Comparison of ENCODE assay signal across 8 cellular contexts in the genomic region with DNA sequence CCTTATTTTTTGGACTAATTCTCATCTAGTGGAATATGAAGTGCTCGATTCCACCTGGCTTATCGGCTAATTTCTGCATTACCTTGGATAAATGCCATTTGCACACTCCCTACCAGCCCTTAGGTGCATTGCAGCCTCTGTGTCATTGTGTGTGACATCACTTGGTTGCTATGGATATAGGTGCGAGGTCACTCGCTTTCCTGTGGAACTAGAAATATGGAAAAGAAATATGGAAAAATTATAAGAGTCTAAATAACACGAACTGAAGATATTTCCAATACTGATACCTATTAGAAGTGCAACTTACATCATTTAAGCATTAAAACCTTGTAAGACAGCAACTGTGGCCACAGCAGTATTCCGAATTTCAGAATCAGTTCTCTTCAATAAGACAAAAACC. TPM values are rescaled to one million over a fixed set of nuclear protein-coding genes. Genes with fewer than 3 reads are reported as not detected.
DNase-seq lines count a peak whose midpoint lies in the region; ATAC-seq and TF ChIP-seq lines count a peak whose summit lies in the region.

No MANE protein-coding gene starts in this region.

- H3K4me2 ChIP-seq in H9 (ENCODE audit: insufficient read depth, insufficient read length, low read length): peak overlapping the region; percentile 74
- H3K4me2 ChIP-seq in fibroblast of lung (ENCODE audit: extremely low read depth, insufficient read depth, low read length): peak overlapping the region; percentile 75

- H3K79me2 ChIP-seq in ACC112 (ENCODE audit: control insufficient read depth, insufficient read depth, low read length, unreplicated experiment) (peaks cover 68% of the 10 kb centered on the region), H9 (ENCODE audit: insufficient read depth, low read length) (peaks cover 61% of the 10 kb centered on the region), fibroblast of lung (ENCODE audit: control insufficient read depth, insufficient read depth, low read length) (peaks cover 69% of the 10 kb centered on the region)

- H2BK12ac ChIP-seq in H9 (ENCODE audit: insufficient read length, low read depth, low read length): no peak overlapping the region

- CTCF ChIA-PET in RWPE1 (lab: Yijun Ruan, JAX): no interaction called here

- POLR2A ChIA-PET in RWPE1 (lab: Yijun Ruan, JAX; ENCODE audit: low non-redundant PET): no interaction called here

- H3K79me1 ChIP-seq in H9 (ENCODE audit: insufficient read depth, low read depth, low read length, poor library complexity, severe bottlenecking): no peaks in the 10 kb centered on the region

- H3K23me2 ChIP-seq in H9 (ENCODE audit: insufficient read length, low read depth, low read length, poor library complexity, severe bottlenecking): peaks cover 8% of the 10 kb centered on the region

- no peak overlapping the region for H3T11ph ChIP-seq in H9 (ENCODE audit: low read length)

- peak overlapping the region; percentile 94 to 95 for H3K4me3 Mint-ChIP-seq in H9

- H3K27me3 ChIP-seq in ACC112 (ENCODE audit: insufficient read depth, low read length) (no peaks in the 10 kb centered on the region), H9 (ENCODE audit: insufficient read depth, low read length) (no peaks in the 10 kb centered on the region), fibroblast of lung (ENCODE audit: control insufficient read depth, insufficient read depth, low read length) (no peaks in the 10 kb centered on the region)

- H3K56ac ChIP-seq in H9 (ENCODE audit: insufficient read length, low read depth, low read length): no peak overlapping the region

- DNase-seq in H9: no peak
- DNase-seq in RWPE1 (ENCODE audit: low spot score): peak; percentile 52
- DNase-seq in fibroblast of lung (ENCODE audit: low read depth in 2 of 2): peak in 1 of 2 donors; percentile 57
- peak; percentile 40 for DNase-seq in renal cortical epithelial cell (ENCODE audit: low read depth)
- no peak for DNase-seq in activated CD8-positive, alpha-beta memory T cell treated with anti-CD3 and anti-CD28 coated beads for 24 hours

- H3K9me3 ChIP-seq in H9 (ENCODE audit: control insufficient read depth, low read depth, low read length) (no peaks in the 10 kb centered on the region), fibroblast of lung (ENCODE audit: control insufficient read depth, insufficient read depth, low read depth, low read length) (no peaks in the 10 kb centered on the region)

- peaks cover 0 to 4% of the 10 kb centered on the region in 2 experiments; a peak in 3 of 5 replicates for H3K9me3 Mint-ChIP-seq in H9

- H3K4ac ChIP-seq in H9 (ENCODE audit: low read depth, low read length): no peak overlapping the region

- H4K20me1 ChIP-seq in H9 (ENCODE audit: control insufficient read depth, insufficient read depth, insufficient read length) (no peaks in the 10 kb centered on the region), fibroblast of lung (ENCODE audit: control insufficient read depth, extremely low read depth, insufficient read depth, low read length) (peaks cover 9% of the 10 kb centered on the region)

- peaks cover 46 to 59% (median 56%) of the 10 kb centered on the region in 3 experiments for H3K36me3 Mint-ChIP-seq in H9 (ENCODE audit: insufficient read depth in 1 of 3, low read depth in 3 of 3)

- peaks cover 41% of the 10 kb centered on the region for H3K4me1 ChIP-seq in ACC112 (ENCODE audit: control insufficient read depth, insufficient read depth, low read length, unreplicated experiment)
- H3K4me1 ChIP-seq in H9 (ENCODE audit: insufficient read depth, low read length): peaks cover 5% of the 10 kb centered on the region; the same call in 1 of the 2 replicates
- peaks cover 2% of the 10 kb centered on the region for H3K4me1 ChIP-seq in fibroblast of lung (ENCODE audit: control insufficient read depth, extremely low read depth, insufficient read depth, low read length)

- no peak overlapping the region for H2BK5ac ChIP-seq in H9 (ENCODE audit: insufficient read length, low read length)

- H3K9ac ChIP-seq in H9 (ENCODE audit: extremely low read depth, insufficient read length, low read length) (no peak overlapping the region), fibroblast of lung (ENCODE audit: insufficient read depth, low read length) (no peak overlapping the region)

- no peak overlapping the region for H4K5ac ChIP-seq in H9 (ENCODE audit: insufficient read length, low read depth, low read length)

- whole genome bisulfite sequencing in H9 (ENCODE audit: extremely low coverage, insufficient read length, low lambda C conversion rate): no CpG with 5 or more reads among the region's 6 CpGs

- H3K36me3 ChIP-seq in ACC112 (ENCODE audit: insufficient read depth, low read length): peaks cover 36% of the 10 kb centered on the region
- peaks cover 2% of the 10 kb centered on the region for H3K36me3 ChIP-seq in fibroblast of lung (ENCODE audit: control insufficient read depth, insufficient read depth, low read length)

- no peak overlapping the region for H2AK5ac ChIP-seq in H9 (ENCODE audit: insufficient read length, low read length)

- no peak overlapping the region for H2BK15ac ChIP-seq in H9 (ENCODE audit: low read depth, low read length)

- H2BK120ac ChIP-seq in H9 (ENCODE audit: low read depth, low read length, poor library complexity, severe bottlenecking): no peak overlapping the region

- no peak overlapping the region; a peak in 1 of 7 replicates for H3K27ac Mint-ChIP-seq in H9

- H3K14ac ChIP-seq in H9 (ENCODE audit: insufficient read depth, low read length): no peak overlapping the region

- H4K91ac ChIP-seq in H9 (ENCODE audit: insufficient read length, low read depth, low read length): no peak overlapping the region

- ATAC-seq in GM21825 (IDR thresholded peaks at IDR 0.05; ENCODE audit: unreplicated experiment) (no peak), GM21737 (IDR thresholded peaks at IDR 0.05; ENCODE audit: unreplicated experiment) (no peak)

- no peak overlapping the region for H3K23ac ChIP-seq in H9 (ENCODE audit: insufficient read length, low read depth, low read length)

- peaks cover 37 to 43% of the 10 kb centered on the region in 2 experiments for H3K4me1 Mint-ChIP-seq in H9

- H2AFZ ChIP-seq in ACC112 (ENCODE audit: low read length, unreplicated experiment): no peak overlapping the region
- no peak overlapping the region for H2AFZ ChIP-seq in H9 (ENCODE audit: low read length)
- H2AFZ ChIP-seq in fibroblast of lung (ENCODE audit: low read length): no peak overlapping the region

- H3K4me3 ChIP-seq in ACC112 (ENCODE audit: low read depth, low read length): peak overlapping the region; percentile 97
- peak overlapping the region; percentile 65 to 91 (median 80) for H3K4me3 ChIP-seq in fibroblast of lung (replicated peaks in 1 of 4; ENCODE audit: control extremely low read depth in 1 of 4, insufficient read depth in 1 of 4, low read depth in 3 of 4, low read length in 4 of 4)

- no peaks in the 10 kb centered on the region for H3K27me3 Mint-ChIP-seq in H9 (ENCODE audit: low read depth)

- no peak overlapping the region for H4K8ac ChIP-seq in H9 (replicated peaks; ENCODE audit: insufficient read length, low read depth, low read length)

- no peak overlapping the region for H3K18ac ChIP-seq in H9 (ENCODE audit: insufficient read length, low read depth, low read length)

- peak overlapping the region; percentile 90 for H3K27ac ChIP-seq in ACC112 (ENCODE audit: low read depth, low read length)
- H3K27ac ChIP-seq in H9 (ENCODE audit: insufficient read length, low read depth, low read length): no peak overlapping the region
- H3K27ac ChIP-seq in RWPE1: no peak overlapping the region
- peak overlapping the region; percentile 97 for H3K27ac ChIP-seq in fibroblast of lung (ENCODE audit: insufficient read depth, low read length)

- H2BK20ac ChIP-seq in H9 (ENCODE audit: low read depth, low read length, poor library complexity, severe bottlenecking): no peak overlapping the region

- no peak for TF ChIP-seq CTCF in H9 (conservative IDR thresholded peaks at IDR 0.05)
- no peak for TF ChIP-seq CTCF in RWPE1 (conservative IDR thresholded peaks at IDR 0.05; ENCODE audit: low read depth)
- no peak for TF ChIP-seq CTCF in fibroblast of lung (conservative IDR thresholded peaks at IDR 0.05 in 1 of 2, IDR thresholded peaks at IDR 0.05 in 1 of 2; ENCODE audit: low read depth in 1 of 2, low read length in 2 of 2)

RNA-seq across cellular contexts. Expression of a gene that starts 2.0 kb away (rescaled TPM):
- total RNA-seq in H9 (2021): 241 and 243 TPM in 2 replicates
- total RNA-seq in fibroblast of lung: 54.2 and 68.4 TPM in 2 replicates
- 80.4 and 85.7 TPM in 2 replicates for polyA plus RNA-seq in fibroblast of lung
- polyA plus RNA-seq in fibroblast of lung (2012): 130 and 136 TPM in 2 replicates
- polyA minus RNA-seq in fibroblast of lung (ENCODE audit: low replicate concordance): 46.5 and 52.8 TPM in 2 replicates
- 120 and 221 TPM in 2 replicates for total RNA-seq in renal cortical epithelial cell

RNA-seq across cellular contexts. Expression of a gene that starts 52.7 kb away (rescaled TPM):
- 14.8 and 16.4 TPM in 2 replicates for total RNA-seq in H9 (2021)
- 0.33 and 0.51 TPM in 2 replicates for total RNA-seq in fibroblast of lung
- 0.42 and 0.45 TPM in 2 replicates for polyA plus RNA-seq in fibroblast of lung
- polyA plus RNA-seq in fibroblast of lung (2012): 0.26 and 0.54 TPM in 2 replicates
- polyA minus RNA-seq in fibroblast of lung (ENCODE audit: low replicate concordance): 0.43 TPM in 1 of 2 replicates, not detected in the other
- 7.1 and 34.5 TPM in 2 replicates for total RNA-seq in renal cortical epithelial cell

RNA-seq across cellular contexts. Expression of a gene that starts 54.4 kb away (rescaled TPM):
- total RNA-seq in H9 (2021) (175 and 186 TPM in 2 replicates), fibroblast of lung (36.2 and 70.0 TPM in 2 replicates), renal cortical epithelial cell (48.8 and 104 TPM in 2 replicates)
- polyA plus RNA-seq in fibroblast of lung: 234 and 235 TPM in 2 replicates
- 950 and 998 TPM in 2 replicates for polyA plus RNA-seq in fibroblast of lung (2012)
- 199 and 349 TPM in 2 replicates for polyA minus RNA-seq in fibroblast of lung (ENCODE audit: low replicate concordance)

Comparison
In these comparisons a context has a peak if more than half of its experiments do, and no peak if none do; other contexts are left out.
1. H3K27ac ChIP-seq: peak in ACC112 (single experiment) and fibroblast of lung (single experiment); none in H9 (single experiment) and RWPE1 (single experiment).
2. DNase-seq: peak in RWPE1 (single experiment) and renal cortical epithelial cell (single experiment); none in H9 (single experiment) and activated CD8-positive, alpha-beta memory T cell treated with anti-CD3 and anti-CD28 coated beads for 24 hours (single experiment).